ENCODE assay signal across 22 cellular contexts in genomic region chr5:109585012-109585599, GRCh38.
DNase-seq lines count a peak whose midpoint lies in the region; ATAC-seq, FAIRE-seq and TF ChIP-seq lines count a peak whose summit lies in the region.
"Had no signal": no experiment of that assay in that cellular context is flagged by ENCODE, and none has a peak within 500 bp of the region (broad histone marks: within the 10 kb centered on the region; RNA-seq: fewer than 3 reads in every experiment).

No MANE protein-coding gene starts in this region.

- no peaks in the 10 kb centered on the region for H3K9me3 Mint-ChIP-seq in astrocyte (ENCODE audit: unreplicated experiment)
- H3K9me3 Mint-ChIP-seq: effector memory CD8-positive, alpha-beta T cell; immature natural killer cell had no signal

- H2AFZ ChIP-seq in astrocyte (ENCODE audit: low read depth, low read length) = no peak overlapping the region

- no peak for TF ChIP-seq POLR2A in GM12892 (IDR thresholded peaks at IDR 0.05; ENCODE audit: low read depth, low read length)

- H3K9me3 ChIP-seq in astrocyte (ENCODE audit: insufficient read depth, low read depth, low read length) (no peaks in the 10 kb centered on the region), right cardiac atrium (ENCODE audit: control insufficient read depth, low read length) (no peaks in the 10 kb centered on the region)
- H3K9me3 ChIP-seq: neutrophil, tibial artery had no signal

- no peaks in the 10 kb centered on the region for H3K79me2 ChIP-seq in astrocyte (ENCODE audit: insufficient read depth, low read length)

- H3K27ac Mint-ChIP-seq in astrocyte (ENCODE audit: unreplicated experiment) = no peak overlapping the region
- H3K27ac Mint-ChIP-seq: effector memory CD8-positive, alpha-beta T cell; immature natural killer cell had no signal

- H3K4me1 Mint-ChIP-seq in astrocyte (ENCODE audit: low read depth, unreplicated experiment) = peaks cover 7% of the 10 kb centered on the region

- H3K36me3 Mint-ChIP-seq in astrocyte (ENCODE audit: low read depth, unreplicated experiment) = no peaks in the 10 kb centered on the region
- H3K36me3 Mint-ChIP-seq: immature natural killer cell had no signal

- TF ChIP-seq CTCF in astrocyte (IDR thresholded peaks at IDR 0.05; ENCODE audit: insufficient read depth, low read depth, low read length) = no peak

- FAIRE-seq in astrocyte (lab: Jason Lieb, UNC) = no peak
- FAIRE-seq in GM12892 (lab: Jason Lieb, UNC) = no peak
- FAIRE-seq: frontal cortex, G401.6, K562 had no signal

- H3K27ac ChIP-seq in astrocyte (ENCODE audit: low read depth, low read length) (no peak overlapping the region), right cardiac atrium (ENCODE audit: low read length) (no peak overlapping the region)
- H3K27ac ChIP-seq: cardiac muscle cell, neutrophil, tibial artery had no signal

- peaks cover 4% of the 10 kb centered on the region for H3K27me3 Mint-ChIP-seq in astrocyte (ENCODE audit: low read depth, unreplicated experiment)

- H3K4me2 ChIP-seq in astrocyte (ENCODE audit: low read length) = no peak overlapping the region

- peak; percentile 86 for ATAC-seq in Right ventricle myocardium superior (ENCODE audit: poor library complexity)
- peak; percentile 88 to 93 for ATAC-seq in right cardiac atrium
- ATAC-seq: effector memory CD8-positive, alpha-beta T cell; K562 had no signal

- DNase-seq in Right ventricle myocardium superior (no peak), cardiac septum (ENCODE audit: low spot score) (no peak), astrocyte (ENCODE audit: low read depth) (peak; percentile 65), right cardiac atrium (no peak), germinal center (ENCODE audit: low spot score) (no peak), GM12892 (ENCODE audit: insufficient read length) (no peak), hypothalamus (lab: John Stamatoyannopoulos, UW) (no peak)
- DNase-seq in activated CD4-positive, alpha-beta T cell treated with anti-CD3 and anti-CD28 coated beads for 48 hours = no peak
- DNase-seq: activated CD4-positive, alpha-beta T cell treated with anti-CD3 and anti-CD28 coated beads for 4 hours; activated naive CD4-positive, alpha-beta T cell treated with anti-CD3 and anti-CD28 coated beads, Interleukin-2, amount 50 U/mL, for 16 hours; effector memory CD8-positive, alpha-beta T cell; immature natural killer cell; midbrain; NCI-H1417 treated with DMSO at 0.1 percent for 48 hours; SIG-M5; stimulated activated CD4-positive, alpha-beta T cell treated with anti-CD3 and anti-CD28 coated beads, Interleukin-4, amount 100 ng/mL, for 4 hours; tibial artery had no signal

- H4K20me1 ChIP-seq in astrocyte (ENCODE audit: insufficient read depth, low read length) = no peaks in the 10 kb centered on the region

- no peak overlapping the region for H3K9ac ChIP-seq in astrocyte (ENCODE audit: low read length)

- no peak overlapping the region for H3K4me3 Mint-ChIP-seq in astrocyte (ENCODE audit: unreplicated experiment)
- H3K4me3 Mint-ChIP-seq: effector memory CD8-positive, alpha-beta T cell; immature natural killer cell had no signal

- WGBS in right cardiac atrium = 6% methylated on average over 3 of the region's 3 CpGs

- H3K4me1 ChIP-seq in astrocyte (ENCODE audit: insufficient read depth, low read length) (no peaks in the 10 kb centered on the region), right cardiac atrium (ENCODE audit: control insufficient read depth, insufficient read depth, low read length) (no peaks in the 10 kb centered on the region)

- intact Hi-C loops in Right ventricle myocardium superior (cut with DNase I) (no loop called here), cardiac septum (cut with DNase I) (no loop called here), right cardiac atrium (cut with DNase I) (no loop called here)

- H3K27me3 ChIP-seq in astrocyte (ENCODE audit: insufficient read depth, low read length) = no peaks in the 10 kb centered on the region
- H3K27me3 ChIP-seq in right cardiac atrium (ENCODE audit: control insufficient read depth, insufficient read depth) = no peaks in the 10 kb centered on the region
- H3K27me3 ChIP-seq: cardiac muscle cell, neutrophil, tibial artery had no signal

- H3K36me3 ChIP-seq in astrocyte (ENCODE audit: insufficient read depth, low read length) = no peaks in the 10 kb centered on the region
- H3K36me3 ChIP-seq: cardiac muscle cell, neutrophil, tibial artery had no signal

- no peak overlapping the region for H3K4me3 ChIP-seq in astrocyte (ENCODE audit: insufficient read depth, low read depth, low read length)
- no peak overlapping the region for H3K4me3 ChIP-seq in right cardiac atrium (ENCODE audit: low read length)
- H3K4me3 ChIP-seq: cardiac muscle cell, K562, tibial artery had no signal
